9 cellular contexts compared by ENCODE assay signal in genomic region chr19:18388328-18389094, GRCh38. TPM values are rescaled to one million over a fixed set of nuclear protein-coding genes. Genes with fewer than 3 reads are reported as not detected.
DNase-seq lines count a peak whose midpoint lies in the region; ATAC-seq, FAIRE-seq and TF ChIP-seq lines count a peak whose summit lies in the region.
"Had no signal": no experiment of that assay in that cellular context is flagged by ENCODE, and none has a peak within 500 bp of the region (broad histone marks: within the 10 kb centered on the region; RNA-seq: fewer than 3 reads in every experiment).

No MANE protein-coding gene starts in this region.

- peak; percentile 100 for TF ChIP-seq CTCF in CD14-positive monocyte (IDR thresholded peaks at IDR 0.05)
- peak; percentile 89 for TF ChIP-seq CTCF in HL-60 (IDR thresholded peaks at IDR 0.05; ENCODE audit: insufficient read depth, low read length)
- TF ChIP-seq CTCF in OCI-LY3 (IDR thresholded peaks at IDR 0.05; ENCODE audit: low read depth, low read length) = peak; percentile 91
- peak; percentile 55 for TF ChIP-seq CTCF in fibroblast of pulmonary artery (IDR thresholded peaks at IDR 0.05; ENCODE audit: low read length, missing control alignments)
- peak; percentile 99 for TF ChIP-seq CTCF in neural crest cell (conservative IDR thresholded peaks at IDR 0.05)

- H3K27ac ChIP-seq in HL-60 (replicated peaks) (no peak overlapping the region), OCI-LY3 (ENCODE audit: low read length) (no peak overlapping the region)
- H3K27ac ChIP-seq: SJSA1 had no signal

- H3K4me1 ChIP-seq in OCI-LY3 (ENCODE audit: low read length) = peaks cover 15% of the 10 kb centered on the region

- intact Hi-C loops in CD14-positive monocyte (cut with micrococcal nuclease) = loop anchor here (2.0 to 5.0 kb wide), 4 partner anchors 14 to 41 kb away; no protein-coding TSS in a partner anchor

- peaks cover 0 to 4% (median 2%) of the 10 kb centered on the region in 7 donors for H3K9me3 Mint-ChIP-seq in CD14-positive monocyte
- no peaks in the 10 kb centered on the region for H3K9me3 Mint-ChIP-seq in neural crest cell
- H3K9me3 Mint-ChIP-seq in stimulated activated naive CD8-positive, alpha-beta T cell treated with anti-CD3 and anti-CD28 coated beads, Interleukin-15, amount 100 ng/mL, for 72 hours = no peaks in the 10 kb centered on the region

- H3K9ac ChIP-seq in OCI-LY3 (ENCODE audit: low read length) = no peak overlapping the region

- H4K20me1 ChIP-seq in OCI-LY3 (ENCODE audit: insufficient read depth, low read length) = no peaks in the 10 kb centered on the region

- H3K79me2 ChIP-seq in OCI-LY3 (ENCODE audit: low read length) = no peaks in the 10 kb centered on the region

- H3K4me3 Mint-ChIP-seq in CD14-positive monocyte = peak overlapping the region; percentile 80 to 90
- no peak overlapping the region for H3K4me3 Mint-ChIP-seq in neural crest cell
- peak overlapping the region; percentile 76 to 88 for H3K4me3 Mint-ChIP-seq in stimulated activated naive CD8-positive, alpha-beta T cell treated with anti-CD3 and anti-CD28 coated beads, Interleukin-15, amount 100 ng/mL, for 72 hours

- FAIRE-seq in GM19239 (lab: Jason Lieb, UNC) = peak; percentile 80

- H3K27me3 ChIP-seq in HL-60 (ENCODE audit: insufficient read depth, poor library complexity, severe bottlenecking) = peaks cover 7% of the 10 kb centered on the region
- H3K27me3 ChIP-seq in OCI-LY3 (ENCODE audit: low read depth, low read length) = peaks cover 26% of the 10 kb centered on the region
- H3K27me3 ChIP-seq: SJSA1 had no signal

- peaks cover 40 to 55% of the 10 kb centered on the region in 2 donors for H3K36me3 Mint-ChIP-seq in CD14-positive monocyte
- H3K36me3 Mint-ChIP-seq in neural crest cell (ENCODE audit: low read depth) = no peaks in the 10 kb centered on the region

- DNase-seq in CD14-positive monocyte (ENCODE audit: low spot score) (peak; percentile 93), GM19239 (ENCODE audit: insufficient read length, low spot score) (peak; percentile 91), HL-60 (ENCODE audit: low read depth in 1 of 2, low spot score in 1 of 2) (peak; percentile 81 to 84), fibroblast of pulmonary artery (ENCODE audit: low read depth) (peak; percentile 62), neural crest cell (ENCODE audit: low read depth, low spot score) (peak; percentile 90)
- DNase-seq in activated T-cell treated with anti-CD3 and anti-CD28 coated beads, Interleukin-2, amount 50 U/mL, for 48 hours = peak; percentile 92 to 93
- peak; percentile 76 to 84 for DNase-seq in stimulated activated naive CD8-positive, alpha-beta T cell treated with anti-CD3 and anti-CD28 coated beads, Interleukin-15, amount 100 ng/mL, for 72 hours

- H3K27ac Mint-ChIP-seq in CD14-positive monocyte (peak overlapping the region; percentile 78 to 93 (median 90)), neural crest cell (ENCODE audit: unreplicated experiment) (no peak overlapping the region)
- no peak overlapping the region for H3K27ac Mint-ChIP-seq in stimulated activated naive CD8-positive, alpha-beta T cell treated with anti-CD3 and anti-CD28 coated beads, Interleukin-15, amount 100 ng/mL, for 72 hours

- H3K36me3 ChIP-seq in OCI-LY3 (replicated peaks; ENCODE audit: low read depth, low read length) = peaks cover 4% of the 10 kb centered on the region

- peaks cover 3 to 34% (median 18%) of the 10 kb centered on the region in 3 donors for H3K27me3 Mint-ChIP-seq in CD14-positive monocyte (ENCODE audit: low read depth in 3 of 3)
- peaks cover 64% of the 10 kb centered on the region for H3K27me3 Mint-ChIP-seq in neural crest cell (ENCODE audit: low read depth)
- peaks cover 90% of the 10 kb centered on the region for H3K27me3 Mint-ChIP-seq in stimulated activated naive CD8-positive, alpha-beta T cell treated with anti-CD3 and anti-CD28 coated beads, Interleukin-15, amount 100 ng/mL, for 72 hours

- H3K9me3 ChIP-seq in OCI-LY3 (ENCODE audit: insufficient read depth, low read length) = no peaks in the 10 kb centered on the region

- H3K4me1 Mint-ChIP-seq in CD14-positive monocyte (peaks cover 69% of the 10 kb centered on the region), neural crest cell (peaks cover 7% of the 10 kb centered on the region)
- H3K4me1 Mint-ChIP-seq in stimulated activated naive CD8-positive, alpha-beta T cell treated with anti-CD3 and anti-CD28 coated beads, Interleukin-15, amount 100 ng/mL, for 72 hours = peaks cover 32% of the 10 kb centered on the region

- ATAC-seq in stimulated activated naive CD8-positive, alpha-beta T cell treated with anti-CD3 and anti-CD28 coated beads, Interleukin-15, amount 100 ng/mL, for 72 hours = peak; percentile 91

- H3K4me3 ChIP-seq in HL-60 (replicated peaks; ENCODE audit: insufficient read depth, low read length) = peak overlapping the region; percentile 17
- H3K4me3 ChIP-seq in OCI-LY3 (ENCODE audit: low read length) = peak overlapping the region; percentile 55
- H3K4me3 ChIP-seq in fibroblast of pulmonary artery (replicated peaks; ENCODE audit: low read depth, low read length) = peak overlapping the region; percentile 83
- H3K4me3 ChIP-seq: SJSA1 had no signal

- H3K4me2 ChIP-seq in OCI-LY3 (ENCODE audit: low read length) = peak overlapping the region; percentile 57

- no peak overlapping the region; the same call in 1 of the 2 replicates for H2AFZ ChIP-seq in OCI-LY3 (ENCODE audit: low read depth, low read length)

RNA-seq across cellular contexts. Expression of gene GDF15, which starts 2.6 kb away (rescaled TPM):
- not detected for polyA plus RNA-seq in CD14-positive monocyte
- total RNA-seq in neural crest cell = 1.2 TPM in 2 replicates

RNA-seq across cellular contexts. Expression of gene LRRC25, which starts 8.9 kb away (rescaled TPM):
- 100 to 1,000 TPM; 416 to 581 TPM for polyA plus RNA-seq in CD14-positive monocyte
- total RNA-seq in neural crest cell = not detected in 2 replicates
- total RNA-seq: SJSA1 had no signal

RNA-seq across cellular contexts. Expression of gene SSBP4, which starts 30.7 kb away (rescaled TPM):
- 10 to 100 TPM; 38.5 to 48.3 TPM for polyA plus RNA-seq in CD14-positive monocyte
- total RNA-seq in neural crest cell = 68.0 and 71.8 TPM in 2 replicates

RNA-seq across cellular contexts. Expression of gene PGPEP1, which starts 48.1 kb away (rescaled TPM):
- polyA plus RNA-seq in CD14-positive monocyte = 10 to 100 TPM; 10.3 TPM
- total RNA-seq in neural crest cell = 5.2 and 8.3 TPM in 2 replicates

RNA-seq across cellular contexts. Expression of gene ISYNA1, which starts 49.4 kb away (rescaled TPM):
- not detected for polyA plus RNA-seq in CD14-positive monocyte
- 251 and 254 TPM in 2 replicates for total RNA-seq in neural crest cell

Comparison
In these comparisons a context has a peak if more than half of its experiments do, and no peak if none do; other contexts are left out.
1. H3K27ac Mint-ChIP-seq: peak in CD14-positive monocyte (7 of 7); none in neural crest cell (single experiment) and stimulated activated naive CD8-positive, alpha-beta T cell treated with anti-CD3 and anti-CD28 coated beads, Interleukin-15, amount 100 ng/mL, for 72 hours (0 of 2).
2. H3K4me3 ChIP-seq: peak in every context shown above with its lines; median percentile 83 in fibroblast of pulmonary artery; 55 in OCI-LY3; 17 in HL-60.
3. Peak in every context shown above with its lines, with median percentiles within 50 percentile points of each other: DNase-seq and CTCF ChIP-seq.